In the genomic region with DNA sequence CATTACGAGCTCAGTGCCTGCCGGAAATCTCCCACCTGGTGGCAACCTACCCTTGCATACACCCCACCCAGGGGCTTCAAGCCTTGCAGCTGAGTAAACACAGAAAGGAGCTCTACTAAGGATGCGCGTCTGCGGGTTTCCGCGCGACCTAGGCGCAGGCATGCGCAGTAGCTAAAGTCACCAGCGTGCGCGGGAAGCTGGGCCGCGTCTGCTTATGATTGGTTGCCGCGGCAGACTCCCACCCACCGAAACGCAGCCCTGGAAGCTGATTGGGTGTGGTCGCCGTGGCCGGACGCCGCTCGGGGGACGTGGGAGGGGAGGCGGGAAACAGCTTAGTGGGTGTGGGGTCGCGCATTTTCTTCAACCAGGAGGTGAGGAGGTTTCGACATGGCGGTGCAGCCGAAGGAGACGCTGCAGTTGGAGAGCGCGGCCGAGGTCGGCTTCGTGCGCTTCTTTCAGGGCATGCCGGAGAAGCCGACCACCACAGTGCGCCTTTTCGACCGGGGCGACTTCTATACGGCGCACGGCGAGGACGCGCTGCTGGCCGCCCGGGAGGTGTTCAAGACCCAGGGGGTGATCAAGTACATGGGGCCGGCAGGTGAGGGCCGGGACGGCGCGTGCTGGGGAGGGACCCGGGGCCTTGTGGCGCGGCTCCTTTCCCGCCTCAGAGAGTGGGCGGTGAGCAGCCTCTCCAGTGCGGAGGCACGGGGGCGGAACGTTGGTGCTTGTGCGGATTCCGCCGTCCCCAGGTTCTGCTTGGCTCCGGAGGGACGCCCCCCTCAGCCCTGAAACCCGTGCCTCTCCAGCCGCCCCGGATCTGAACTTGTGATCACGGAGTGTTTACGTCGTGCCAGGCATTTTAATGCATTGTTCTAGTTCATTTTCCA, we compare ENCODE assay signal across 8 cellular contexts. TPM values are rescaled to one million over a fixed set of nuclear protein-coding genes. Genes with fewer than 3 reads are reported as not detected.
DNase-seq lines count a peak whose midpoint lies in the region; ATAC-seq, FAIRE-seq and TF ChIP-seq lines count a peak whose summit lies in the region.

MSH2 (plus strand) TSS at position 352 of the 887 bp plus-strand sequence; CDS start at position 388, 36 bp downstream.

- no peak for TF ChIP-seq CTCF in keratinocyte (optimal IDR thresholded peaks at IDR 0.05 in 1 of 3, IDR thresholded peaks at IDR 0.05 in 1 of 3, conservative IDR thresholded peaks at IDR 0.05 in 1 of 3; ENCODE audit: extremely low read depth in 1 of 3, insufficient read depth in 2 of 3, low read length in 3 of 3)

- no peaks in the 10 kb centered on the region for H3K9me1 ChIP-seq in keratinocyte (ENCODE audit: control insufficient read depth, extremely low read depth, insufficient read depth, low read length)

- peak; percentile 74 for TF ChIP-seq POLR2A in GM19193 (IDR thresholded peaks at IDR 0.05; ENCODE audit: extremely low read depth, insufficient read depth, insufficient read length)

- peak; percentile 82 to 88 for DNase-seq in AML-193 (lab: John Stamatoyannopoulos, UW)
- peak; percentile 98 for DNase-seq in NCI-H510A (lab: John Stamatoyannopoulos, UW)
- peak; percentile 90 for DNase-seq in activated CD4-positive, CD25-positive, alpha-beta regulatory T cell treated with anti-CD3 and anti-CD28 coated beads, Interleukin-2, amount 50 U/mL, for 72 hours
- peak; percentile 32 to 86 for DNase-seq in cerebellar nuclear complex (lab: John Stamatoyannopoulos, UW)
- DNase-seq in keratinocyte (ENCODE audit: low read depth, low spot score): peak; percentile 42
- DNase-seq in stimulated activated CD4-positive, alpha-beta T cell treated with anti-CD3 and anti-CD28 coated beads, Interleukin-12 subunit alpha, Interleukin-12 subunit beta, amount 100 ng/mL, for 48 hours (ENCODE audit: low read depth in 2 of 3, low spot score in 1 of 3): peak; percentile 87 to 93 (median 92)

- dilution Hi-C loops in keratinocyte (cut with MboI; ENCODE audit: extremely low pct_ligation_motif_present, low sequenced_read_pairs): no loop called here

- H3K27me3 ChIP-seq in keratinocyte (ENCODE audit: control insufficient read depth, extremely low read depth, insufficient read depth, low read length): no peaks in the 10 kb centered on the region

- H3K4me2 ChIP-seq in keratinocyte (ENCODE audit: control insufficient read depth, extremely low read depth, insufficient read depth, low read depth, low read length): peak within 1 kb of the TSS; percentile 99

- peak; percentile 96 for ATAC-seq in HG03432 (IDR thresholded peaks at IDR 0.05; ENCODE audit: unreplicated experiment)

- peak within 1 kb of the TSS; percentile 74 for H3K27ac ChIP-seq in keratinocyte (ENCODE audit: control insufficient read depth, insufficient read depth, low read length)

- H4K20me1 ChIP-seq in keratinocyte (ENCODE audit: control insufficient read depth, extremely low read depth, insufficient read depth, low read length): no peaks in the 10 kb centered on the region

- H3K4me1 ChIP-seq in keratinocyte (ENCODE audit: control insufficient read depth, extremely low read depth, insufficient read depth, low read length): peaks cover 14% of the 10 kb centered on the region

- no peaks in the 10 kb centered on the region for H3K9me3 ChIP-seq in keratinocyte (ENCODE audit: control insufficient read depth, low read depth, low read length)

- peak within 1 kb of the TSS; percentile 96 for H2AFZ ChIP-seq in keratinocyte (ENCODE audit: control insufficient read depth, low read length)

- no peaks in the 10 kb centered on the region for H3K36me3 ChIP-seq in keratinocyte (ENCODE audit: control insufficient read depth in 2 of 2, extremely low read depth in 1 of 2, insufficient read depth in 2 of 2, low read length in 2 of 2)

- peaks cover 26% of the 10 kb centered on the region for H3K79me2 ChIP-seq in keratinocyte (ENCODE audit: control insufficient read depth, insufficient read depth, low read length)

- peak within 1 kb of the TSS; percentile 77 for H3K9ac ChIP-seq in keratinocyte (ENCODE audit: control insufficient read depth, extremely low read depth, insufficient read depth, low read length)

- FAIRE-seq in keratinocyte (lab: Jason Lieb, UNC): no peak

- H3K4me3 ChIP-seq in keratinocyte (ENCODE audit: control insufficient read depth in 2 of 3, extremely low read depth in 1 of 3, insufficient read depth in 2 of 3, low read depth in 1 of 3, low read length in 3 of 3): peak within 1 kb of the TSS; percentile 83 to 93 (median 89)

RNA-seq across cellular contexts. Expression of gene MSH2, which starts in this region (rescaled TPM):
- 8.0 to 16.8 TPM (median 11.0 TPM) in 3 replicates for polyA plus RNA-seq in keratinocyte
- 11.0 TPM for polyA plus RNA-seq in keratinocyte (2011; ENCODE audit: low read depth)
- 6.1 and 11.4 TPM in 2 replicates for polyA plus RNA-seq in keratinocyte (2011; cell fraction: cytosol; rRNA removed)
- polyA plus RNA-seq in keratinocyte (2011; cell fraction: nucleus; rRNA removed): 9.8 and 11.8 TPM in 2 replicates
- 5.9 and 12.0 TPM in 2 replicates for polyA plus RNA-seq in keratinocyte (2012; ENCODE audit: low replicate concordance)
- polyA minus RNA-seq in keratinocyte: 5.7 to 13.0 TPM (median 5.8 TPM) in 3 replicates
- 6.3 TPM for polyA minus RNA-seq in keratinocyte (2011; cell fraction: cytosol; rRNA and poly(A)+ RNA removed)
- 4.5 and 10.7 TPM in 2 replicates for polyA minus RNA-seq in keratinocyte (2011; cell fraction: nucleus; rRNA and poly(A)+ RNA removed)

Comparison
In these comparisons a context has a peak if more than half of its experiments do, and no peak if none do; other contexts are left out.
1. Peak in every context shown above with its lines: DNase-seq, ATAC-seq, H3K4me3 ChIP-seq and H3K27ac ChIP-seq.
2. DNase-seq: peak in every context shown above with its lines; median percentile 98 in NCI-H510A; 92 in stimulated activated CD4-positive, alpha-beta T cell treated with anti-CD3 and anti-CD28 coated beads, Interleukin-12 subunit alpha, Interleukin-12 subunit beta, amount 100 ng/mL, for 48 hours; 90 in activated CD4-positive, CD25-positive, alpha-beta regulatory T cell treated with anti-CD3 and anti-CD28 coated beads, Interleukin-2, amount 50 U/mL, for 72 hours; 85 in AML-193; 59 in cerebellar nuclear complex; 42 in keratinocyte.